In genomic region chr16:86448306-86448705, GRCh38 we compare ENCODE assay signal across 21 cellular contexts.
"Had no signal": no experiment of that assay in that cellular context is flagged by ENCODE, and none has a peak within 500 bp of the region (broad histone marks: within the 10 kb centered on the region; RNA-seq: fewer than 3 reads in every experiment).

No MANE protein-coding gene starts in this region.

- H3K4me1 ChIP-seq: body of pancreas, uterus had no signal

- ATAC-seq: activated CD8-positive, alpha-beta T cell treated with anti-CD3 and anti-CD28 coated beads for 36 hours; body of pancreas; left colon; stimulated activated naive B cell treated with anti-CD40 and anti-IgM and Interleukin-4, amounts not matched to agents 10 μg/mL and 1 μg/mL and 100 μg/mL, for 72 hours had no signal

- H3K27me3 ChIP-seq: body of pancreas, esophagus muscularis mucosa, sigmoid colon, uterus had no signal

- H3K36me3 ChIP-seq: esophagus muscularis mucosa, sigmoid colon, tibial nerve, uterus had no signal

- DNase-seq: activated CD4-positive, alpha-beta T cell treated with anti-CD3 and anti-CD28 coated beads, Interleukin-2, amount 10 ng/mL, durations not matched to agents 24 days and 14 days; activated CD8-positive, alpha-beta T cell treated with anti-CD3 and anti-CD28 coated beads for 36 hours; activated naive CD4-positive, alpha-beta T cell treated with anti-CD3 and anti-CD28 coated beads for 36 hours; activated T-cell treated with anti-CD3 and anti-CD28 coated beads, Interleukin-2, amount 50 U/mL, for 1 hour; body of pancreas; dermis blood vessel endothelial cell; effector memory CD4-positive, alpha-beta T cell; foreskin fibroblast; hippocampal formation; islet precursor cell; left colon; midbrain; nephron progenitor cell; nucleus accumbens; sigmoid colon; stimulated activated naive B cell treated with anti-CD40 and anti-IgM and Interleukin-4, amounts not matched to agents 10 μg/mL and 1 μg/mL and 100 μg/mL, for 72 hours; T-helper 9 cell; uterus had no signal

- H3K9me3 ChIP-seq: esophagus muscularis mucosa, sigmoid colon, uterus had no signal

- H3K27ac ChIP-seq: body of pancreas, esophagus muscularis mucosa, tibial nerve, uterus had no signal

- H3K4me3 ChIP-seq: body of pancreas, esophagus muscularis mucosa, lung, sigmoid colon, tibial nerve, uterus had no signal
